9 cellular contexts compared by ENCODE assay signal in the genomic region with DNA sequence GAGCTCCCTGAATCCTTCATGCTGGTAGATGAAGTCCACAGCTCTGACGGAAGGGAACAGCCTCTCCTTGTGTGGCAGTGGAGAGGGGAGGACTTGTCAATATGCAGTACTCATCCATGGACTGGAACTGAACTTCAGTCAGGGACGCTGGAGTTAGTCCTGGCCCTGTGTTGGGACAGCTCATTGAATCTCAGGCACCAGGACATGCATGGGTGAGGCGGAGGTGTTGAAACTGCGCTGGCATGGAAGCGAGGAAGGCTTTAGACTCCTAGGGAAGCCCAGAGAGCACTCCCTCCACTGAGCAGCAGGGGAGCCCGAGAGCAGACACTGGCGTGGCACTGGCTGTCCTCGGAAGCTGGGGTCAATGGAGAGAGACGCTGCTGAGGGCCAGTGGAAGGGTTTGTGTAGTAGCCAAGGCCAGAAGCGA.
DNase-seq lines count a peak whose midpoint lies in the region; ATAC-seq, FAIRE-seq and TF ChIP-seq lines count a peak whose summit lies in the region.
"Had no signal": no experiment of that assay in that cellular context is flagged by ENCODE, and none has a peak within 500 bp of the region (broad histone marks: within the 10 kb centered on the region; RNA-seq: fewer than 3 reads in every experiment).

No MANE protein-coding gene starts in this region.

- H3K9me3 Mint-ChIP-seq in activated CD4-positive, alpha-beta T cell treated with anti-CD3 and anti-CD28 coated beads, Interleukin-2, amount 10 ng/mL, durations not matched to agents 24 days and 14 days: peaks cover 5% of the 10 kb centered on the region

- no peaks in the 10 kb centered on the region for H3K36me3 Mint-ChIP-seq in activated CD4-positive, alpha-beta T cell treated with anti-CD3 and anti-CD28 coated beads, Interleukin-2, amount 10 ng/mL, durations not matched to agents 24 days and 14 days (ENCODE audit: low read depth)

- no peak overlapping the region for H3K4me3 Mint-ChIP-seq in activated CD4-positive, alpha-beta T cell treated with anti-CD3 and anti-CD28 coated beads, Interleukin-2, amount 10 ng/mL, durations not matched to agents 24 days and 14 days

- H3K36me3 ChIP-seq in transverse colon: no peaks in the 10 kb centered on the region

- TF ChIP-seq POLR2A in transverse colon (IDR thresholded peaks at IDR 0.05): no peak

- H3K9me3 ChIP-seq in right cardiac atrium (ENCODE audit: control insufficient read depth, low read length) (no peaks in the 10 kb centered on the region), transverse colon (no peaks in the 10 kb centered on the region)

- peaks cover 6% of the 10 kb centered on the region for H3K4me1 Mint-ChIP-seq in activated CD4-positive, alpha-beta T cell treated with anti-CD3 and anti-CD28 coated beads, Interleukin-2, amount 10 ng/mL, durations not matched to agents 24 days and 14 days

- in situ Hi-C loops in SK-MEL-5 (cut with HindIII; ENCODE audit: low pct_unique_long_range_greater_than_20kb, low sequenced_read_pairs): no loop called here
- in situ Hi-C loops in transverse colon (cut with MboI; ENCODE audit: low pct_ligation_motif_present in 1 of 4, low pct_unique_long_range_greater_than_20kb in 1 of 4, low sequenced_read_pairs in 3 of 4): loop anchor here in 3 of 4 donors (25.0 kb wide), 2 partner anchors 112 to 762 kb away; no protein-coding TSS in a partner anchor
- in situ Hi-C loops in KBM-7 (cut with MboI; ENCODE audit: low pct_unique_long_range_greater_than_20kb, low sequenced_read_pairs): no loop called here

- H3K27ac ChIP-seq in right cardiac atrium (ENCODE audit: low read length) (no peak overlapping the region), transverse colon (no peak overlapping the region)

- no peak overlapping the region for H3K27ac Mint-ChIP-seq in activated CD4-positive, alpha-beta T cell treated with anti-CD3 and anti-CD28 coated beads, Interleukin-2, amount 10 ng/mL, durations not matched to agents 24 days and 14 days

- TF ChIP-seq CTCF in transverse colon (IDR thresholded peaks at IDR 0.05): peak in 3 of 5 experiments; percentile 24 to 38 (median 37)

- peak; percentile 7 for DNase-seq in activated CD4-positive, alpha-beta T cell treated with anti-CD3 and anti-CD28 coated beads for 48 hours
- no peak for DNase-seq in activated CD4-positive, alpha-beta T cell treated with anti-CD3 and anti-CD28 coated beads, Interleukin-2, amount 10 ng/mL, durations not matched to agents 24 days and 14 days
- DNase-seq in SK-MEL-5 (ENCODE audit: low read depth, low spot score) (peak; percentile 71), right cardiac atrium (peak; percentile 37 to 71 (median 68)), transverse colon (no peak), KBM-7 (no peak), frontal cortex (ENCODE audit: low spot score in 2 of 2) (no peak)
- no peak for DNase-seq in activated CD8-positive, alpha-beta memory T cell treated with anti-CD3 and anti-CD28 coated beads, Interleukin-2, amount 50 U/mL, for 48 hours
- DNase-seq: NCI-H2227 treated with DMSO at 0.1 percent for 48 hours had no signal

- no peak overlapping the region for H3K4me3 ChIP-seq in right cardiac atrium (ENCODE audit: low read length)
- H3K4me3 ChIP-seq in transverse colon: no peak overlapping the region

- intact Hi-C loops in activated CD4-positive, alpha-beta T cell treated with anti-CD3 and anti-CD28 coated beads, Interleukin-2, amount 10 ng/mL, durations not matched to agents 24 days and 14 days (cut with micrococcal nuclease): no loop called here
- intact Hi-C loops in right cardiac atrium (cut with DNase I): loop anchor here in 1 of 4 donors (10.0 kb wide), 1 partner anchor 635 kb away; no protein-coding TSS in a partner anchor
- intact Hi-C loops in transverse colon (cut with DNase I; ENCODE audit: low total_unique reads): no loop called here

- H3K27me3 ChIP-seq in right cardiac atrium (ENCODE audit: control insufficient read depth, insufficient read depth): no peaks in the 10 kb centered on the region
- no peaks in the 10 kb centered on the region for H3K27me3 ChIP-seq in transverse colon

- H3K27me3 Mint-ChIP-seq in activated CD4-positive, alpha-beta T cell treated with anti-CD3 and anti-CD28 coated beads, Interleukin-2, amount 10 ng/mL, durations not matched to agents 24 days and 14 days: no peaks in the 10 kb centered on the region

- TF ChIP-seq EP300 in transverse colon (IDR thresholded peaks at IDR 0.05; ENCODE audit: low read depth): no peak

- ATAC-seq in right cardiac atrium: peak; percentile 67 to 80

- WGBS in right cardiac atrium: 39% methylated on average over 10 of the region's 10 CpGs
- 42 to 100% methylated on average over 1 to 10 of the region's 10 CpGs for WGBS in transverse colon (ENCODE audit: low coverage in 1 of 2), 2 donors

- no peak for FAIRE-seq in frontal cortex (lab: Jason Lieb, UNC)

- H3K4me1 ChIP-seq in right cardiac atrium (ENCODE audit: control insufficient read depth, insufficient read depth, low read length): no peaks in the 10 kb centered on the region
- no peaks in the 10 kb centered on the region for H3K4me1 ChIP-seq in transverse colon

Comparison
In these comparisons a context has a peak if more than half of its experiments do, and no peak if none do; other contexts are left out.
1. DNase-seq: peak in activated CD4-positive, alpha-beta T cell treated with anti-CD3 and anti-CD28 coated beads for 48 hours (single experiment), SK-MEL-5 (single experiment) and right cardiac atrium (3 of 3); none in activated CD4-positive, alpha-beta T cell treated with anti-CD3 and anti-CD28 coated beads, Interleukin-2, amount 10 ng/mL, durations not matched to agents 24 days and 14 days (single experiment), transverse colon (single experiment), KBM-7 (single experiment), activated CD8-positive, alpha-beta memory T cell treated with anti-CD3 and anti-CD28 coated beads, Interleukin-2, amount 50 U/mL, for 48 hours (single experiment) and frontal cortex (0 of 2).
2. in situ Hi-C loops: an anchor here in transverse colon (25.0 kb wide); none called in SK-MEL-5 and KBM-7.